9 cellular contexts compared by ENCODE assay signal in genomic region chr1:119631433-119632102, GRCh38. TPM values are rescaled to one million over a fixed set of nuclear protein-coding genes. Genes with fewer than 3 reads are reported as not detected.
DNase-seq lines count a peak whose midpoint lies in the region; TF ChIP-seq lines count a peak whose summit lies in the region.
"Had no signal": no experiment of that assay in that cellular context is flagged by ENCODE, and none has a peak within 500 bp of the region (broad histone marks: within the 10 kb centered on the region; RNA-seq: fewer than 3 reads in every experiment).

No MANE protein-coding gene starts in this region.

- H3K4me1 ChIP-seq in vagina = peaks cover 27% of the 10 kb centered on the region

- no peaks in the 10 kb centered on the region for H3K36me3 ChIP-seq in vagina

- no peak for TF ChIP-seq CTCF in vagina (IDR thresholded peaks at IDR 0.05)

- no peaks in the 10 kb centered on the region for H3K9me3 ChIP-seq in vagina

- H3K4me3 ChIP-seq in vagina = peak overlapping the region; percentile 32 to 43

- H3K27ac ChIP-seq in vagina = peak overlapping the region; percentile 51
- H3K27ac ChIP-seq: 22Rv1 had no signal

- DNase-seq in DMS 273 (lab: John Stamatoyannopoulos, UW; ENCODE audit: unreplicated experiment) (peak; percentile 92), DMS 273 treated with DMSO at 0.1 percent for 48 hours (lab: John Stamatoyannopoulos, UW) (no peak), NCI-H446 (lab: John Stamatoyannopoulos, UW) (peak; percentile 14 to 92), epidermal melanocyte (ENCODE audit: insufficient read length, low spot score) (peak; percentile 53), mesenteric fat pad (ENCODE audit: low spot score) (peak; percentile 95), vagina (ENCODE audit: extremely low spot score in 2 of 2) (no peak), GM19240 (ENCODE audit: insufficient read length, low spot score) (no peak), GOT3 (lab: John Stamatoyannopoulos, UW) (no peak)

- no peaks in the 10 kb centered on the region for H3K27me3 ChIP-seq in vagina

- no peak for TF ChIP-seq POLR2A in vagina (IDR thresholded peaks at IDR 0.05)

- intact Hi-C loops in vagina (cut with DNase I) = no loop called here

RNA-seq across cellular contexts. Expression of gene ZNF697, which starts 16.5 kb away (rescaled TPM):
- 11.0 TPM for total RNA-seq in mesenteric fat pad
- 3.7 TPM for total RNA-seq in vagina

Comparison
In these comparisons a context has a peak if more than half of its experiments do, and no peak if none do; other contexts are left out.
1. DNase-seq: peak in DMS 273 (single experiment), NCI-H446 (2 of 2), epidermal melanocyte (single experiment) and mesenteric fat pad (single experiment); none in DMS 273 treated with DMSO at 0.1 percent for 48 hours (single experiment), vagina (0 of 2), GM19240 (single experiment) and GOT3 (single experiment).